In genomic region chr3:179020112-179020511, GRCh38 we compare ENCODE assay signal across 1 cellular context.
TF ChIP-seq lines count a peak whose summit lies in the region.

No MANE protein-coding gene starts in this region.

TF ChIP-seq in GM23338, 12 proteins besides CTCF, POLR2A, EP300 and RAD21 (continued from another document):
- TF ChIP-seq, protein P1, sequence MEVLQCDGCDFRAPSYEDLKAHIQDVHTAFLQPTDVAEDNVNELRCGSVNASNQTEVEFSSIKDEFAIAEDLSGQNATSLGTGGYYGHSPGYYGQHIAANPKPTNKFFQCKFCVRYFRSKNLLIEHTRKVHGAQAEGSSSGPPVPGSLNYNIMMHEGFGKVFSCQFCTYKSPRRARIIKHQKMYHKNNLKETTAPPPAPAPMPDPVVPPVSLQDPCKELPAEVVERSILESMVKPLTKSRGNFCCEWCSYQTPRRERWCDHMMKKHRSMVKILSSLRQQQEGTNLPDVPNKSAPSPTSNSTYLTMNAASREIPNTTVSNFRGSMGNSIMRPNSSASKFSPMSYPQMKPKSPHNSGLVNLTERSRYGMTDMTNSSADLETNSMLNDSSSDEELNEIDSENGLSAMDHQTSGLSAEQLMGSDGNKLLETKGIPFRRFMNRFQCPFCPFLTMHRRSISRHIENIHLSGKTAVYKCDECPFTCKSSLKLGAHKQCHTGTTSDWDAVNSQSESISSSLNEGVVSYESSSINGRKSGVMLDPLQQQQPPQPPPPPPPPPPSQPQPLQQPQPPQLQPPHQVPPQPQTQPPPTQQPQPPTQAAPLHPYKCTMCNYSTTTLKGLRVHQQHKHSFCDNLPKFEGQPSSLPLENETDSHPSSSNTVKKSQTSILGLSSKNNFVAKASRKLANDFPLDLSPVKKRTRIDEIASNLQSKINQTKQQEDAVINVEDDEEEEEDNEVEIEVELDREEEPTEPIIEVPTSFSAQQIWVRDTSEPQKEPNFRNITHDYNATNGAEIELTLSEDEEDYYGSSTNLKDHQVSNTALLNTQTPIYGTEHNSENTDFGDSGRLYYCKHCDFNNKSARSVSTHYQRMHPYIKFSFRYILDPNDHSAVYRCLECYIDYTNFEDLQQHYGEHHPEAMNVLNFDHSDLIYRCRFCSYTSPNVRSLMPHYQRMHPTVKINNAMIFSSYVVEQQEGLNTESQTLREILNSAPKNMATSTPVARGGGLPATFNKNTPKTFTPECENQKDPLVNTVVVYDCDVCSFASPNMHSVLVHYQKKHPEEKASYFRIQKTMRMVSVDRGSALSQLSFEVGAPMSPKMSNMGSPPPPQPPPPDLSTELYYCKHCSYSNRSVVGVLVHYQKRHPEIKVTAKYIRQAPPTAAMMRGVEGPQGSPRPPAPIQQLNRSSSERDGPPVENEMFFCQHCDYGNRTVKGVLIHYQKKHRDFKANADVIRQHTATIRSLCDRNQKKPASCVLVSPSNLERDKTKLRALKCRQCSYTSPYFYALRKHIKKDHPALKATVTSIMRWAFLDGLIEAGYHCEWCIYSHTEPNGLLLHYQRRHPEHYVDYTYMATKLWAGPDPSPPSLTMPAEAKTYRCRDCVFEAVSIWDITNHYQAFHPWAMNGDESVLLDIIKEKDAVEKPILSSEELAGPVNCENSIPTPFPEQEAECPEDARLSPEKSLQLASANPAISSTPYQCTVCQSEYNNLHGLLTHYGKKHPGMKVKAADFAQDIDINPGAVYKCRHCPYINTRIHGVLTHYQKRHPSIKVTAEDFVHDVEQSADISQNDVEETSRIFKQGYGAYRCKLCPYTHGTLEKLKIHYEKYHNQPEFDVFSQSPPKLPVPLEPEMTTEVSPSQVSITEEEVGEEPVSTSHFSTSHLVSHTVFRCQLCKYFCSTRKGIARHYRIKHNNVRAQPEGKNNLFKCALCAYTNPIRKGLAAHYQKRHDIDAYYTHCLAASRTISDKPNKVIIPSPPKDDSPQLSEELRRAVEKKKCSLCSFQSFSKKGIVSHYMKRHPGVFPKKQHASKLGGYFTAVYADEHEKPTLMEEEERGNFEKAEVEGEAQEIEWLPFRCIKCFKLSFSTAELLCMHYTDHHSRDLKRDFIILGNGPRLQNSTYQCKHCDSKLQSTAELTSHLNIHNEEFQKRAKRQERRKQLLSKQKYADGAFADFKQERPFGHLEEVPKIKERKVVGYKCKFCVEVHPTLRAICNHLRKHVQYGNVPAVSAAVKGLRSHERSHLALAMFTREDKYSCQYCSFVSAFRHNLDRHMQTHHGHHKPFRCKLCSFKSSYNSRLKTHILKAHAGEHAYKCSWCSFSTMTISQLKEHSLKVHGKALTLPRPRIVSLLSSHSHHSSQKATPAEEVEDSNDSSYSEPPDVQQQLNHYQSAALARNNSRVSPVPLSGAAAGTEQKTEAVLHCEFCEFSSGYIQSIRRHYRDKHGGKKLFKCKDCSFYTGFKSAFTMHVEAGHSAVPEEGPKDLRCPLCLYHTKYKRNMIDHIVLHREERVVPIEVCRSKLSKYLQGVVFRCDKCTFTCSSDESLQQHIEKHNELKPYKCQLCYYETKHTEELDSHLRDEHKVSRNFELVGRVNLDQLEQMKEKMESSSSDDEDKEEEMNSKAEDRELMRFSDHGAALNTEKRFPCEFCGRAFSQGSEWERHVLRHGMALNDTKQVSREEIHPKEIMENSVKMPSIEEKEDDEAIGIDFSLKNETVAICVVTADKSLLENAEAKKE (CRISPR knock-in tag; IDR thresholded peaks at IDR 0.05) = no peak
- TF ChIP-seq EZH2 (IDR thresholded peaks at IDR 0.05; ENCODE audit: low read depth, unreplicated experiment) (no peak), POLR2AphosphoS5 (IDR thresholded peaks at IDR 0.05; ENCODE audit: low read depth) (no peak), CREB1 (CRISPR knock-in tag; IDR thresholded peaks at IDR 0.05; ENCODE audit: low read depth) (no peak), STAT1 (IDR thresholded peaks at IDR 0.05; ENCODE audit: unreplicated experiment) (no peak), EZH2phosphoT487 (IDR thresholded peaks at IDR 0.05; ENCODE audit: unreplicated experiment) (no peak)
